ENCODE assay signal across 8 cellular contexts in the genomic region with DNA sequence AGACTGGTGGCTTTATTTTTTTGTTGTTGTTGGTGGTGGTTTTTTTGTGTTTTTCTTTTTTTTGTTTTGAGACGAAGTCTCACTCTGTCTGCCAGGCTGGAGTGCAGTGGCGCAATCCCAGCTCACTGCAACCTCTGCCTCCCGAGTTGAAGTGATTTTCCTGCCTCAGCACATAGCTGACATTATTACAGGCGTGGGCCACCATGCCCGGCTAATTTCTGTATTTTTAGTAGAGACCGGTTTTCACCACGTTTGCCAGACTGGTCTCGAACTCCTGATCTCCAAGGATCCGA. TPM values are rescaled to one million over a fixed set of nuclear protein-coding genes. Genes with fewer than 3 reads are reported as not detected.
DNase-seq lines count a peak whose midpoint lies in the region; ATAC-seq and TF ChIP-seq lines count a peak whose summit lies in the region.

No MANE protein-coding gene starts in this region.

- peaks cover 3% of the 10 kb centered on the region for H3K9me3 Mint-ChIP-seq in natural killer cell treated with Interleukin-12 subunit alpha and Interleukin-12 subunit beta and Interleukin-15 and Interleukin-18, amount 100 ng/mL, for 72 hours

- DNase-seq in Peyer's patch (no peak), esophagus squamous epithelium (lab: John Stamatoyannopoulos, UW) (no peak), HUDEP-2 (lab: John Stamatoyannopoulos, UW; ENCODE audit: unreplicated experiment in 76 of 76) (no peak)
- DNase-seq in natural killer cell treated with Interleukin-12 subunit alpha and Interleukin-12 subunit beta and Interleukin-15 and Interleukin-18, amount 100 ng/mL, for 72 hours (ENCODE audit: low spot score): no peak

- ATAC-seq in natural killer cell treated with Interleukin-12 subunit alpha and Interleukin-12 subunit beta and Interleukin-15 and Interleukin-18, amount 100 ng/mL, for 72 hours: peak in 1 of 2 donors; percentile 1
- ATAC-seq in GM21576 (IDR thresholded peaks at IDR 0.05; ENCODE audit: unreplicated experiment) (no peak), GM19324 (IDR thresholded peaks at IDR 0.05; ENCODE audit: low FRiP score, unreplicated experiment) (no peak), HG02884 (IDR thresholded peaks at IDR 0.05; ENCODE audit: unreplicated experiment) (no peak)

- H3K4me3 Mint-ChIP-seq in natural killer cell treated with Interleukin-12 subunit alpha and Interleukin-12 subunit beta and Interleukin-15 and Interleukin-18, amount 100 ng/mL, for 72 hours: peak overlapping the region; percentile 99

- H3K4me3 ChIP-seq in ACC112 (ENCODE audit: low read depth, low read length) (peak overlapping the region; percentile 83), Peyer's patch (peak overlapping the region; percentile 56 to 89 (median 68)), esophagus squamous epithelium (peak overlapping the region; percentile 56 to 91 (median 68))

- 11 to 13% methylated on average over 9 of the region's 9 CpGs for WGBS in esophagus squamous epithelium, 2 donors

- intact Hi-C loops in esophagus squamous epithelium (cut with DNase I): no loop called here

- peaks cover 36% of the 10 kb centered on the region for H3K36me3 Mint-ChIP-seq in natural killer cell treated with Interleukin-12 subunit alpha and Interleukin-12 subunit beta and Interleukin-15 and Interleukin-18, amount 100 ng/mL, for 72 hours

- TF ChIP-seq POLR2A in Peyer's patch (IDR thresholded peaks at IDR 0.05): no peak
- TF ChIP-seq POLR2A in esophagus squamous epithelium (IDR thresholded peaks at IDR 0.05): no peak

- 0 out of 2 replicates have a peak, but pooled peaks cover 3% of the 10 kb centered on the region for H3K36me3 ChIP-seq in ACC112 (ENCODE audit: insufficient read depth, low read length)
- H3K36me3 ChIP-seq in Peyer's patch: peaks cover 0 to 8% (median 0%) of the 10 kb centered on the region in 3 donors
- H3K36me3 ChIP-seq in esophagus squamous epithelium: peaks cover 0 to 18% (median 0%) of the 10 kb centered on the region in 3 donors

- H3K9me3 ChIP-seq in Peyer's patch (no peaks in the 10 kb centered on the region), esophagus squamous epithelium (no peaks in the 10 kb centered on the region)

- no peaks in the 10 kb centered on the region for H3K27me3 Mint-ChIP-seq in natural killer cell treated with Interleukin-12 subunit alpha and Interleukin-12 subunit beta and Interleukin-15 and Interleukin-18, amount 100 ng/mL, for 72 hours

- peak overlapping the region; percentile 93 to 97 for H3K27ac Mint-ChIP-seq in natural killer cell treated with Interleukin-12 subunit alpha and Interleukin-12 subunit beta and Interleukin-15 and Interleukin-18, amount 100 ng/mL, for 72 hours

- peaks cover 59 to 60% of the 10 kb centered on the region in 2 donors for H3K4me1 Mint-ChIP-seq in natural killer cell treated with Interleukin-12 subunit alpha and Interleukin-12 subunit beta and Interleukin-15 and Interleukin-18, amount 100 ng/mL, for 72 hours (ENCODE audit: low read depth in 2 of 2)

- H3K27ac ChIP-seq in ACC112 (ENCODE audit: low read depth, low read length) (no peak overlapping the region), Peyer's patch (peak overlapping the region; percentile 76 to 98 (median 84)), esophagus squamous epithelium (peak overlapping the region; percentile 79 to 93 (median 86))

- peaks cover 10% of the 10 kb centered on the region for H3K79me2 ChIP-seq in ACC112 (ENCODE audit: control insufficient read depth, insufficient read depth, low read length, unreplicated experiment)

- H2AFZ ChIP-seq in ACC112 (ENCODE audit: low read length, unreplicated experiment): peak overlapping the region; percentile 43

- H3K4me1 ChIP-seq in ACC112 (ENCODE audit: control insufficient read depth, insufficient read depth, low read length, unreplicated experiment) (peaks cover 19% of the 10 kb centered on the region), Peyer's patch (peaks cover 0 to 8% (median 6%) of the 10 kb centered on the region in 4 donors), esophagus squamous epithelium (peaks cover 4 to 43% (median 12%) of the 10 kb centered on the region in 3 donors)

- H3K27me3 ChIP-seq in ACC112 (ENCODE audit: insufficient read depth, low read length) (no peaks in the 10 kb centered on the region), Peyer's patch (no peaks in the 10 kb centered on the region), esophagus squamous epithelium (no peaks in the 10 kb centered on the region)

- TF ChIP-seq CTCF in Peyer's patch (IDR thresholded peaks at IDR 0.05) (no peak), esophagus squamous epithelium (IDR thresholded peaks at IDR 0.05) (no peak)

RNA-seq across cellular contexts. Expression of gene SERPINB9, which starts 0.7 kb away (rescaled TPM):
- 10 to 100 TPM in 1 of 4 donors, 1 to 10 TPM in 3; 2.9 to 13.2 (median 4.0) TPM for total RNA-seq in Peyer's patch
- 10 to 100 TPM in 2 of 4 donors, 1 to 10 TPM in 2; 7.5 to 40.4 (median 12.1) TPM for total RNA-seq in esophagus squamous epithelium
- total RNA-seq in natural killer cell treated with Interleukin-12 subunit alpha and Interleukin-12 subunit beta and Interleukin-15 and Interleukin-18, amount 100 ng/mL, for 72 hours: 100 to 1,000 TPM in 1 of 2 donors, 10 to 100 TPM in 1; 59.0 to 159 TPM
